21 cellular contexts compared by ENCODE assay signal in the genomic region with DNA sequence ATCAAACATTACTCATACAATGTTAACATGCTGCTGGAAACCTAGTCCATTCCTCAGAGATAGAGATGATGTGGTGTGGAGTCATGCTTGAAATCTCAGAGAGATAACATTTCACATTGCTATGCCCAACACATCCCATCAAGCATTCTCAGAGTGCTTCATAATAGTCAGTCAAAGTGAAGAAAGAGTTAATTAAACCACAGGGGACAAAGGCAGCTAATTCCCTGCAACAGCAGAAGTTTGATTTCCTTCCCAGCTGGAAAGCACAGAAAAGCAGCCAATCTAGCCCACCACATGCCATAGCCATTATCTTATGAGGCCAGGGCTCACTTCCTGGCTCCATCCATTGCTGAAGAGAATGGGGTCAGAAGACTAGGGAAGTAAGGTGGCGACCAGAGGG. TPM values are rescaled to one million over a fixed set of nuclear protein-coding genes. Genes with fewer than 3 reads are reported as not detected.
A peak's percentile ranks its signal among the peaks of the same experiment; 100 is the strongest.
DNase-seq lines count a peak whose midpoint lies in the region; ATAC-seq and TF ChIP-seq lines count a peak whose summit lies in the region.
"Had no signal": no experiment of that assay in that cellular context is flagged by ENCODE, and none has a peak within 500 bp of the region (broad histone marks: within the 10 kb centered on the region; RNA-seq: fewer than 3 reads in every experiment).

No MANE protein-coding gene starts in this region.

- DNase-seq in AG10803 (ENCODE audit: low read depth) (peak; percentile 8), Karpas-422 (peak; percentile 4), choroid plexus epithelial cell (ENCODE audit: low read depth) (peak; percentile 62), mesendoderm (peak; percentile 87), PC-9 (no peak), lower lobe of right lung (no peak), DMS53 treated with DMSO at 0.1 percent for 48 hours (lab: John Stamatoyannopoulos, UW; ENCODE audit: unreplicated experiment) (no peak)
- DNase-seq: activated CD8-positive, alpha-beta T cell treated with anti-CD3 and anti-CD28 coated beads for 36 hours; activated naive CD8-positive, alpha-beta T cell treated with anti-CD3 and anti-CD28 coated beads, Interleukin-2, amount 10 ng/mL, durations not matched to agents 7 days and 5 days; Calu3; effector CD4-positive, alpha-beta T cell; foreskin keratinocyte; GF-D8; NCI-H526; stimulated activated CD4-positive, alpha-beta T cell treated with anti-CD3 and anti-CD28 coated beads, Interleukin-4, amount 100 ng/mL, for 24 hours had no signal

- no peak overlapping the region for H3K18ac ChIP-seq in mesendoderm (ENCODE audit: low read length)

- no CpG with 5 or more reads among the region's 1 CpG for WGBS in mesendoderm (ENCODE audit: extremely low coverage, insufficient coverage, low lambda C conversion rate)

- no peak overlapping the region for H3K4ac ChIP-seq in mesendoderm (ENCODE audit: low read depth, low read length)

- H2AFZ ChIP-seq in Karpas-422 (ENCODE audit: low read length) (no peak overlapping the region), PC-9 (no peak overlapping the region)
- H2AFZ ChIP-seq: parathyroid adenoma had no signal

- H3K9me3 ChIP-seq in Karpas-422 (ENCODE audit: low read length) (no peaks in the 10 kb centered on the region), PC-9 (ENCODE audit: insufficient read depth, low read depth) (no peaks in the 10 kb centered on the region), lower lobe of right lung (no peaks in the 10 kb centered on the region)
- H3K9me3 ChIP-seq: SJSA1 had no signal

- H2BK15ac ChIP-seq in mesendoderm (replicated peaks; ENCODE audit: low read depth), result no peak overlapping the region

- H3K27ac ChIP-seq in Karpas-422 (ENCODE audit: low read length), result no peak overlapping the region
- no peak overlapping the region for H3K27ac ChIP-seq in mesendoderm (ENCODE audit: low read depth, low read length)
- H3K27ac ChIP-seq in PC-9, result no peak overlapping the region
- H3K27ac ChIP-seq in lower lobe of right lung, result no peak overlapping the region
- H3K27ac ChIP-seq: cardiac muscle cell, foreskin keratinocyte, parathyroid adenoma, SJSA1, skin epidermis had no signal

- H2BK120ac ChIP-seq in mesendoderm (ENCODE audit: low read depth, low read length), result no peak overlapping the region

- no peak overlapping the region for H4K8ac ChIP-seq in mesendoderm (ENCODE audit: low read depth, low read length)

- H4K20me1 ChIP-seq in Karpas-422 (ENCODE audit: insufficient read depth, low read depth, low read length) (no peaks in the 10 kb centered on the region), PC-9 (ENCODE audit: insufficient read depth) (no peaks in the 10 kb centered on the region)

- no peak overlapping the region for H2BK5ac ChIP-seq in mesendoderm (ENCODE audit: low read length)

- no peak overlapping the region for H2AK5ac ChIP-seq in mesendoderm (ENCODE audit: low read length)

- no peaks in the 10 kb centered on the region for H3F3A ChIP-seq in PC-9 (ENCODE audit: insufficient read depth, low read depth)

- no peaks in the 10 kb centered on the region for H3K9me2 ChIP-seq in Karpas-422 (replicated peaks; ENCODE audit: insufficient read depth, low read length)
- no peaks in the 10 kb centered on the region for H3K9me2 ChIP-seq in PC-9 (ENCODE audit: insufficient read depth)

- H3K4me2 ChIP-seq in Karpas-422 (ENCODE audit: low read depth, low read length, poor library complexity, severe bottlenecking), result no peak overlapping the region
- no peak overlapping the region for H3K4me2 ChIP-seq in mesendoderm (ENCODE audit: low read length)
- no peak overlapping the region for H3K4me2 ChIP-seq in PC-9

- H3K4me1 ChIP-seq in Karpas-422 (ENCODE audit: low read length), result no peaks in the 10 kb centered on the region
- peaks cover 2% of the 10 kb centered on the region for H3K4me1 ChIP-seq in mesendoderm (ENCODE audit: control insufficient read depth, low read depth, low read length)
- H3K4me1 ChIP-seq in PC-9 (replicated peaks; ENCODE audit: insufficient read depth), result no peaks in the 10 kb centered on the region
- H3K4me1 ChIP-seq in lower lobe of right lung, result no peaks in the 10 kb centered on the region
- H3K4me1 ChIP-seq: foreskin keratinocyte, parathyroid adenoma, SJSA1 had no signal

- ATAC-seq in lower lobe of right lung (no peak), SK-N-SH treated with all-trans-retinoic acid at 6 μM for 48 hours (no peak)
- ATAC-seq: activated CD8-positive, alpha-beta T cell treated with anti-CD3 and anti-CD28 coated beads for 36 hours; foreskin keratinocyte had no signal

- no peak overlapping the region for H4K5ac ChIP-seq in mesendoderm (ENCODE audit: low read length)

- CTCF ChIA-PET in PC-9 (lab: Charles Lee), result interaction anchor here (0.7 kb wide), 1 partner anchor 21 kb away, joined by 5 read pairs; no protein-coding TSS in a partner anchor

- H3K36me3 ChIP-seq in Karpas-422 (ENCODE audit: insufficient read depth, low read length), result no peaks in the 10 kb centered on the region
- no peaks in the 10 kb centered on the region for H3K36me3 ChIP-seq in mesendoderm (ENCODE audit: control insufficient read depth, insufficient read depth, low read length)
- no peaks in the 10 kb centered on the region for H3K36me3 ChIP-seq in PC-9 (ENCODE audit: low read depth)
- peaks cover 23% of the 10 kb centered on the region for H3K36me3 ChIP-seq in lower lobe of right lung
- H3K36me3 ChIP-seq: SJSA1 had no signal

- no peak overlapping the region for H3K23ac ChIP-seq in mesendoderm (ENCODE audit: low read length)

- H3K27me3 ChIP-seq in Karpas-422 (ENCODE audit: low read length) (no peaks in the 10 kb centered on the region), mesendoderm (ENCODE audit: insufficient read depth, low read length, poor library complexity) (no peaks in the 10 kb centered on the region), PC-9 (ENCODE audit: insufficient read depth, low read depth) (no peaks in the 10 kb centered on the region), lower lobe of right lung (ENCODE audit: low read depth) (no peaks in the 10 kb centered on the region)
- H3K27me3 ChIP-seq: cardiac muscle cell, foreskin keratinocyte, SJSA1 had no signal

- H3K9ac ChIP-seq in Karpas-422 (ENCODE audit: low read length) (no peak overlapping the region), mesendoderm (ENCODE audit: low read length) (no peak overlapping the region)
- H3K9ac ChIP-seq: parathyroid adenoma had no signal

- no peaks in the 10 kb centered on the region for H3K79me1 ChIP-seq in mesendoderm (ENCODE audit: low read length)

- no peak overlapping the region for H3K56ac ChIP-seq in mesendoderm (ENCODE audit: low read length)

- no TSS peak for BruUV-seq in PC-9 (replicated peaks; lab: Mats Ljungman, UMichigan)

- POLR2A ChIA-PET in PC-9 (lab: Charles Lee; ENCODE audit: unreplicated experiment), result no interaction called here

- no peaks in the 10 kb centered on the region for H3K79me2 ChIP-seq in Karpas-422 (ENCODE audit: low read length)
- peaks cover 11% of the 10 kb centered on the region for H3K79me2 ChIP-seq in mesendoderm (ENCODE audit: control insufficient read depth, insufficient read depth, low read length)
- H3K79me2 ChIP-seq in PC-9 (ENCODE audit: low read depth), result no peaks in the 10 kb centered on the region
- H3K79me2 ChIP-seq: parathyroid adenoma had no signal

- no peak overlapping the region for H3K4me3 ChIP-seq in AG10803 (ENCODE audit: low read length)
- no peak overlapping the region for H3K4me3 ChIP-seq in Karpas-422 (ENCODE audit: low read length)
- H3K4me3 ChIP-seq in choroid plexus epithelial cell (ENCODE audit: low read depth, low read length), result no peak overlapping the region
- H3K4me3 ChIP-seq in mesendoderm (ENCODE audit: low read length), result no peak overlapping the region
- H3K4me3 ChIP-seq in PC-9, result no peak overlapping the region
- no peak overlapping the region for H3K4me3 ChIP-seq in lower lobe of right lung
- H3K4me3 ChIP-seq: cardiac muscle cell, SJSA1, skin epidermis had no signal

- intact Hi-C loops in PC-9 (cut with micrococcal nuclease; ENCODE audit: unreplicated experiment), result no loop called here
- intact Hi-C loops in lower lobe of right lung (cut with DNase I), result no loop called here

- TF ChIP-seq CTCF in AG10803 (conservative IDR thresholded peaks at IDR 0.05; ENCODE audit: low read length) (no peak), choroid plexus epithelial cell (conservative IDR thresholded peaks at IDR 0.05; ENCODE audit: low read depth, low read length) (no peak), PC-9 (conservative IDR thresholded peaks at IDR 0.05) (no peak), lower lobe of right lung (IDR thresholded peaks at IDR 0.05) (no peak)

TF ChIP-seq in SK-N-SH treated with all-trans-retinoic acid at 6 μM for 48 hours, 23 proteins besides CTCF, POLR2A, EP300 and RAD21 (continues in another document):
- TF ChIP-seq ZC3H10 (CRISPR knock-in tag; IDR thresholded peaks at IDR 0.05) (no peak), OSR1 (CRISPR knock-in tag; IDR thresholded peaks at IDR 0.05) (no peak), ZNF8 (CRISPR knock-in tag; IDR thresholded peaks at IDR 0.05) (no peak), POU6F1 (CRISPR knock-in tag; IDR thresholded peaks at IDR 0.05; ENCODE audit: borderline replicate concordance, low read depth) (no peak), RARB (CRISPR knock-in tag; IDR thresholded peaks at IDR 0.05) (no peak), ESRRG (CRISPR knock-in tag; IDR thresholded peaks at IDR 0.05) (no peak)

RNA-seq across cellular contexts. Expression of gene KDR, which starts 8.9 kb away (rescaled TPM):
- not detected in 2 replicates for total RNA-seq in Karpas-422 (2014; rRNA removed; shearing (Covaris generic); ENCODE audit: low replicate concordance)
- 39.2 TPM for polyA plus RNA-seq in mesendoderm (2013, experiment 1 of 2)
- 38.7 TPM for polyA plus RNA-seq in mesendoderm (2013, experiment 2 of 2)
- total RNA-seq in PC-9 (2021), result 0.09 and 0.20 TPM in 2 replicates
- 55.8 TPM for total RNA-seq in lower lobe of right lung
- total RNA-seq: activated CD8-positive, alpha-beta T cell treated with anti-CD3 and anti-CD28 coated beads for 36 hours; activated naive CD8-positive, alpha-beta T cell treated with anti-CD3 and anti-CD28 coated beads, Interleukin-2, amount 10 ng/mL, durations not matched to agents 7 days and 5 days; activated T-helper 1 cell treated with anti-CD3 and anti-CD28 coated beads, Interleukin-12 subunit alpha, Interleukin-12 subunit beta, Interleukin-2, Interleukin-4 antibody, amounts not matched to agents 30 ng/mL and 10 ng/mL and 1 ng/mL, durations not matched to agents 14 hours and 24 hours and 36 hours; foreskin keratinocyte had no signal
- polyA plus RNA-seq: foreskin keratinocyte had no signal

Comparison
In these comparisons a context has a peak if more than half of its experiments do, and no peak if none do; other contexts are left out.
1. DNase-seq: peak in AG10803 (single experiment), Karpas-422 (single experiment), choroid plexus epithelial cell (single experiment) and mesendoderm (single experiment); none in PC-9 (0 of 2), lower lobe of right lung (single experiment) and DMS53 treated with DMSO at 0.1 percent for 48 hours (single experiment).
2. RNA of gene KDR, which starts 8.9 kb away (total RNA-seq): 55.8 TPM in lower lobe of right lung (single experiment); 0.09 to 0.20 TPM in PC-9 and not detected in Karpas-422; every median in the first group is over 10 times any median in the second.